9 cellular contexts compared by ENCODE assay signal in the genomic region with DNA sequence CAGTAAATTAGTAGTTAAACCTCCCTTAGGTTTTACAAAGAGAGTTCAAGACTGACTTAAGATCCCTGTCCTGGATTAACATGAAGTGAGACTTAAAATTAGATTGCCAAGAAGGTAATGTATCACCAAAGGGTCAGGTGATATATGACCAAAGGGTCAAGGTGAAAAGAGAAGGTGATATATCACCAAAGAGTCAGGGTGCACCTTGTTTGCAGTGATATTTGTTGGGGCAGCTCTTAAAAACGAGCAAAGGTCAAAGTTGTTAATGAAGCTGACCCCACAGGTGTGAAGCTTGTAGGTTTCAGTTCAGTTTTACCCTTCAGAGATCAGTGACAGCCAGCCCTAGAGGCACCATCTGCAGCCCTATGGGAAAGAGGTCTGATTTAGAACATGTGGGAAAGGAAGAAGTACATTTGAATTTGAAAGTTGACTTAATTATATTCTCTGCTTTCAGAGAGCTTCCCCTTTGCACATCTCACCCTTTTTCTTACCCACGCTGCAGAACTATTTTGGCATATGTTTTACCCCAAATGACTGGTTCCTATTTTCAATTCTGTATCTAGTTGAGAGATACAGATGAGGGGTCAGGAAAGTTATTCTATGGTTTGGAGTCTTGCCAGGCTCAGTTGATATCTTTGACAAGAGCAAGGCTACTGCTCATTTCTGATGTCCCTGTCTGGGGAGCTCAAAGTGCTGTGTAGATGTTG.
DNase-seq lines count a peak whose midpoint lies in the region; ATAC-seq and TF ChIP-seq lines count a peak whose summit lies in the region.
"Had no signal": no experiment of that assay in that cellular context is flagged by ENCODE, and none has a peak within 500 bp of the region (broad histone marks: within the 10 kb centered on the region; RNA-seq: fewer than 3 reads in every experiment).

No MANE protein-coding gene starts in this region.

- peaks cover 42 to 62% of the 10 kb centered on the region in 2 donors for H3K4me1 Mint-ChIP-seq in stimulated activated naive B cell treated with anti-CD40 and anti-IgM and Interleukin-4, amounts not matched to agents 10 μg/mL and 1 μg/mL and 100 μg/mL, for 72 hours
- H3K4me1 Mint-ChIP-seq in activated naive CD4-positive, alpha-beta T cell treated with anti-CD3 and anti-CD28 coated beads, Interleukin-2, amount 10 ng/mL, durations not matched to agents 7 days and 5 days = no peaks in the 10 kb centered on the region

- peak overlapping the region; percentile 66 for H3K27ac Mint-ChIP-seq in stimulated activated naive B cell treated with anti-CD40 and anti-IgM and Interleukin-4, amounts not matched to agents 10 μg/mL and 1 μg/mL and 100 μg/mL, for 72 hours
- no peak overlapping the region for H3K27ac Mint-ChIP-seq in activated naive CD4-positive, alpha-beta T cell treated with anti-CD3 and anti-CD28 coated beads, Interleukin-2, amount 10 ng/mL, durations not matched to agents 7 days and 5 days

- TF ChIP-seq CTCF in right atrium auricular region (IDR thresholded peaks at IDR 0.05) = no peak

- H3K9me3 ChIP-seq in right atrium auricular region = no peaks in the 10 kb centered on the region

- H3K36me3 ChIP-seq in right atrium auricular region = no peaks in the 10 kb centered on the region

- no peaks in the 10 kb centered on the region for H3K27me3 ChIP-seq in right atrium auricular region

- ATAC-seq in GM19043 (IDR thresholded peaks at IDR 0.05; ENCODE audit: low read depth, unreplicated experiment) (peak; percentile 59), HG02610 (IDR thresholded peaks at IDR 0.05; ENCODE audit: unreplicated experiment) (peak; percentile 63), HG03520 (IDR thresholded peaks at IDR 0.05; ENCODE audit: unreplicated experiment) (peak; percentile 71)
- ATAC-seq in stimulated activated naive B cell treated with anti-CD40 and anti-IgM and Interleukin-4, amounts not matched to agents 10 μg/mL and 1 μg/mL and 100 μg/mL, for 72 hours (replicated peaks) = peak; percentile 87 to 88

- CTCF ChIA-PET in activated naive CD4-positive, alpha-beta T cell treated with anti-CD3 and anti-CD28 coated beads, Interleukin-2, amount 10 ng/mL, durations not matched to agents 7 days and 5 days (lab: Charles Lee) = no interaction called here

- DNase-seq in stimulated activated naive B cell treated with anti-CD40 and anti-IgM and Interleukin-4, amounts not matched to agents 10 μg/mL and 1 μg/mL and 100 μg/mL, for 72 hours = peak; percentile 64
- no peak for DNase-seq in activated CD8-positive, alpha-beta memory T cell treated with anti-CD3 and anti-CD28 coated beads, Interleukin-2, amount 50 U/mL, for 4 hours
- DNase-seq in right atrium auricular region (ENCODE audit: low spot score) = no peak
- no peak for DNase-seq in activated naive CD4-positive, alpha-beta T cell treated with anti-CD3 and anti-CD28 coated beads, Interleukin-2, amount 10 ng/mL, durations not matched to agents 7 days and 5 days
- DNase-seq: SIG-M5; stimulated activated CD4-positive, alpha-beta T cell treated with anti-CD3 and anti-CD28 coated beads, Interleukin-4, amount 100 ng/mL, for 1 hour had no signal

- H3K27me3 Mint-ChIP-seq in stimulated activated naive B cell treated with anti-CD40 and anti-IgM and Interleukin-4, amounts not matched to agents 10 μg/mL and 1 μg/mL and 100 μg/mL, for 72 hours = no peaks in the 10 kb centered on the region
- peaks cover 27% of the 10 kb centered on the region for H3K27me3 Mint-ChIP-seq in activated naive CD4-positive, alpha-beta T cell treated with anti-CD3 and anti-CD28 coated beads, Interleukin-2, amount 10 ng/mL, durations not matched to agents 7 days and 5 days

- peak overlapping the region; percentile 53 to 61 for H3K4me3 Mint-ChIP-seq in stimulated activated naive B cell treated with anti-CD40 and anti-IgM and Interleukin-4, amounts not matched to agents 10 μg/mL and 1 μg/mL and 100 μg/mL, for 72 hours
- no peak overlapping the region for H3K4me3 Mint-ChIP-seq in activated naive CD4-positive, alpha-beta T cell treated with anti-CD3 and anti-CD28 coated beads, Interleukin-2, amount 10 ng/mL, durations not matched to agents 7 days and 5 days

- no peak overlapping the region for H3K4me3 ChIP-seq in right atrium auricular region

- H3K9me3 Mint-ChIP-seq in stimulated activated naive B cell treated with anti-CD40 and anti-IgM and Interleukin-4, amounts not matched to agents 10 μg/mL and 1 μg/mL and 100 μg/mL, for 72 hours = no peaks in the 10 kb centered on the region
- no peaks in the 10 kb centered on the region for H3K9me3 Mint-ChIP-seq in activated naive CD4-positive, alpha-beta T cell treated with anti-CD3 and anti-CD28 coated beads, Interleukin-2, amount 10 ng/mL, durations not matched to agents 7 days and 5 days

- H3K27ac ChIP-seq in right atrium auricular region = no peak overlapping the region

- H3K36me3 Mint-ChIP-seq in stimulated activated naive B cell treated with anti-CD40 and anti-IgM and Interleukin-4, amounts not matched to agents 10 μg/mL and 1 μg/mL and 100 μg/mL, for 72 hours = no peaks in the 10 kb centered on the region
- H3K36me3 Mint-ChIP-seq in activated naive CD4-positive, alpha-beta T cell treated with anti-CD3 and anti-CD28 coated beads, Interleukin-2, amount 10 ng/mL, durations not matched to agents 7 days and 5 days = no peaks in the 10 kb centered on the region

- no peaks in the 10 kb centered on the region for H3K4me1 ChIP-seq in right atrium auricular region
